ENCODE assay signal across 10 cellular contexts in the genomic region with DNA sequence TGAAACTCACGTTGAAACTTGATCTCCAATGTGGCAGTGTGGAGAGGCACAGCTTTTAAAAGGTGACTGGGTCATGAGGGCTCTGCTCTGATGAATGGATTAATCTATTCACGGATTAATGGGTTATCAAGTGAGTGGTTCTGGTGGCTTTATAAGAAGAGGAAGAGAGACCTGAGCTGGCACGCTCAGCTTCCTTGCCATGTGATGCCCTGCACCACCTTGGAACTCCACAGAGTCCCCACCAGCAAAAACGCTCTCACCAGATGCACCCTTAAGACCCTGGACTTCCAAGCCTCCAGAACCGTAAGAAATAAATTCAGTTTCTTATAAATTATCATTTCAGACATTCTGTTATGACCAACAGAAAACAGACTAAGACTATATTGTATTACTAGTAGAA. TPM values are rescaled to one million over a fixed set of nuclear protein-coding genes. Genes with fewer than 3 reads are reported as not detected.
A peak's percentile ranks its signal among the peaks of the same experiment; 100 is the strongest.
DNase-seq lines count a peak whose midpoint lies in the region; ATAC-seq and TF ChIP-seq lines count a peak whose summit lies in the region.
"Had no signal": no experiment of that assay in that cellular context is flagged by ENCODE, and none has a peak within 500 bp of the region (broad histone marks: within the 10 kb centered on the region; RNA-seq: fewer than 3 reads in every experiment).

No MANE protein-coding gene starts in this region.

- no peak overlapping the region for H3K27ac ChIP-seq in PC-9

- intact Hi-C loops in PC-9 (cut with micrococcal nuclease; ENCODE audit: unreplicated experiment): no loop called here

- H3K4me1 ChIP-seq in PC-9 (replicated peaks; ENCODE audit: insufficient read depth): peaks cover 18% of the 10 kb centered on the region; the same call in 1 of the 2 replicates

- no peaks in the 10 kb centered on the region for H3K36me3 ChIP-seq in PC-9 (ENCODE audit: low read depth)

- H3K27me3 ChIP-seq in PC-9 (ENCODE audit: insufficient read depth, low read depth): no peaks in the 10 kb centered on the region

- peaks cover 71% of the 10 kb centered on the region for H3K4me1 Mint-ChIP-seq in activated T-cell treated with anti-CD3 and anti-CD28 coated beads, Interleukin-2, amount 50 U/mL, for 72 hours (ENCODE audit: low read depth)
- H3K4me1 Mint-ChIP-seq in stimulated activated naive CD8-positive, alpha-beta T cell treated with anti-CD3 and anti-CD28 coated beads, Interleukin-15, amount 100 ng/mL, for 72 hours: peaks cover 59% of the 10 kb centered on the region

- peak overlapping the region; percentile 78; the same call in 1 of the 2 replicates for H3K4me3 ChIP-seq in PC-9
- H3K4me3 ChIP-seq in epithelial cell of proximal tubule (ENCODE audit: low read depth, low read length): peak overlapping the region; percentile 81

- H3K9me3 ChIP-seq in PC-9 (ENCODE audit: insufficient read depth, low read depth): no peaks in the 10 kb centered on the region

- H3K36me3 Mint-ChIP-seq in activated T-cell treated with anti-CD3 and anti-CD28 coated beads, Interleukin-2, amount 50 U/mL, for 72 hours (ENCODE audit: insufficient read depth in 2 of 2): peaks cover 8 to 13% of the 10 kb centered on the region in 2 donors

- POLR2A ChIA-PET in PC-9 (lab: Charles Lee; ENCODE audit: unreplicated experiment): interaction anchor here (0.6 kb wide), 1 partner anchor 769 kb away, joined by 8 read pairs; no protein-coding TSS in a partner anchor

- ATAC-seq in activated T-cell treated with anti-CD3 and anti-CD28 coated beads, Interleukin-2, amount 50 U/mL, for 72 hours (replicated peaks in 1 of 2): no peak
- ATAC-seq in stimulated activated naive CD8-positive, alpha-beta T cell treated with anti-CD3 and anti-CD28 coated beads, Interleukin-15, amount 100 ng/mL, for 72 hours: no peak
- no peak for ATAC-seq in GM18861 (IDR thresholded peaks at IDR 0.05; ENCODE audit: unreplicated experiment)
- ATAC-seq in GM19328 (IDR thresholded peaks at IDR 0.05; ENCODE audit: unreplicated experiment): no peak

- no peak for TF ChIP-seq CTCF in PC-9 (conservative IDR thresholded peaks at IDR 0.05)
- no peak for TF ChIP-seq CTCF in epithelial cell of proximal tubule (conservative IDR thresholded peaks at IDR 0.05; ENCODE audit: low read depth, low read length)

- peaks cover 63% of the 10 kb centered on the region for H3K79me2 ChIP-seq in PC-9 (ENCODE audit: low read depth)

- no peaks in the 10 kb centered on the region for H3K9me3 Mint-ChIP-seq in activated T-cell treated with anti-CD3 and anti-CD28 coated beads, Interleukin-2, amount 50 U/mL, for 72 hours
- H3K9me3 Mint-ChIP-seq in stimulated activated naive CD8-positive, alpha-beta T cell treated with anti-CD3 and anti-CD28 coated beads, Interleukin-15, amount 100 ng/mL, for 72 hours: peaks cover 0 to 1% of the 10 kb centered on the region in 2 donors

- no TSS peak for BruUV-seq in PC-9 (replicated peaks; lab: Mats Ljungman, UMichigan)

- peak overlapping the region; percentile 82 for H3K4me2 ChIP-seq in PC-9

- no peaks in the 10 kb centered on the region for H3K27me3 Mint-ChIP-seq in activated T-cell treated with anti-CD3 and anti-CD28 coated beads, Interleukin-2, amount 50 U/mL, for 72 hours (ENCODE audit: low read depth)
- H3K27me3 Mint-ChIP-seq in stimulated activated naive CD8-positive, alpha-beta T cell treated with anti-CD3 and anti-CD28 coated beads, Interleukin-15, amount 100 ng/mL, for 72 hours: no peaks in the 10 kb centered on the region

- H4K20me1 ChIP-seq in PC-9 (ENCODE audit: insufficient read depth): peaks cover 41% of the 10 kb centered on the region

- H3F3A ChIP-seq in PC-9 (ENCODE audit: insufficient read depth, low read depth): no peaks in the 10 kb centered on the region; the same call in 1 of the 2 replicates

- CTCF ChIA-PET in PC-9 (lab: Charles Lee): no interaction called here

- H3K27ac Mint-ChIP-seq in activated T-cell treated with anti-CD3 and anti-CD28 coated beads, Interleukin-2, amount 50 U/mL, for 72 hours: peak overlapping the region; percentile 95
- H3K27ac Mint-ChIP-seq in stimulated activated naive CD8-positive, alpha-beta T cell treated with anti-CD3 and anti-CD28 coated beads, Interleukin-15, amount 100 ng/mL, for 72 hours: peak overlapping the region; percentile 59 to 89

- no peak for DNase-seq in activated T-cell treated with anti-CD3 and anti-CD28 coated beads, Interleukin-2, amount 50 U/mL, for 72 hours
- DNase-seq in activated T-cell treated with anti-CD3 and anti-CD28 coated beads, Interleukin-2, amount 50 U/mL, for 48 hours: no peak
- DNase-seq in PC-9 (peak in 1 of 2 experiments; percentile 31), epithelial cell of proximal tubule (ENCODE audit: low read depth) (no peak), medulla oblongata (ENCODE audit: extremely low spot score) (no peak)
- no peak for DNase-seq in stimulated activated naive CD8-positive, alpha-beta T cell treated with anti-CD3 and anti-CD28 coated beads, Interleukin-15, amount 100 ng/mL, for 72 hours
- DNase-seq: KG1, occipital lobe had no signal

- no peak overlapping the region for H2AFZ ChIP-seq in PC-9

- peak overlapping the region; percentile 85 to 89 for H3K4me3 Mint-ChIP-seq in activated T-cell treated with anti-CD3 and anti-CD28 coated beads, Interleukin-2, amount 50 U/mL, for 72 hours
- peak overlapping the region; percentile 88 for H3K4me3 Mint-ChIP-seq in stimulated activated naive CD8-positive, alpha-beta T cell treated with anti-CD3 and anti-CD28 coated beads, Interleukin-15, amount 100 ng/mL, for 72 hours

- no peaks in the 10 kb centered on the region for H3K9me2 ChIP-seq in PC-9 (ENCODE audit: insufficient read depth)

RNA-seq across cellular contexts. Expression of a gene that starts 2.6 kb away (rescaled TPM):
- 10 to 100 TPM; 68.7 to 71.9 TPM for total RNA-seq in activated T-cell treated with anti-CD3 and anti-CD28 coated beads, Interleukin-2, amount 50 U/mL, for 72 hours
- total RNA-seq in PC-9 (2021): 49.1 and 73.0 TPM in 2 replicates
- total RNA-seq in epithelial cell of proximal tubule: 34.9 and 43.5 TPM in 2 replicates

RNA-seq across cellular contexts. Expression of a gene that starts 43.2 kb away (rescaled TPM):
- total RNA-seq in activated T-cell treated with anti-CD3 and anti-CD28 coated beads, Interleukin-2, amount 50 U/mL, for 72 hours: 1 to 10 TPM; 2.4 to 4.3 TPM
- 0.48 TPM in 1 of 2 replicates, not detected in the other for total RNA-seq in PC-9 (2021)
- total RNA-seq in epithelial cell of proximal tubule: not detected in 2 replicates
